In the genomic region with DNA sequence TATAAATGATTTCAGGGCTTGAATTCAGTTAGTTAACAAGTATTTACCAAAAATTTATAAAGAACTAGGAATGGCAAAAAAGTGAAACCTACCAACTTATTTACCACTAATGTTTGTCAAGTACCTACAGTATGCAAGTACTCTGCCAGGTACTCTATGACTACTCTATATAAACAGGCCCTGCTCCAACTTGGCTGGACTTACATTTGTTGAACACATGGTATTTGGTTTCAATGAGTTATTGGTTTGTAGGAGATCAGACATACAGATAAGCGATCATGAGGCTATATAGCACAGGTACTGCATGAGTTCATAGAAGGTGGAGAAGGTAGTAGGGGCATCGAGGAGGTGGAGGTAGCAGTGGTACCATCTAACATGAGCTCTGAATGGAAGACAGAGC, we compare ENCODE assay signal across 21 cellular contexts.
A peak's percentile ranks its signal among the peaks of the same experiment; 100 is the strongest.
DNase-seq lines count a peak whose midpoint lies in the region; ATAC-seq and TF ChIP-seq lines count a peak whose summit lies in the region.
"Had no signal": no experiment of that assay in that cellular context is flagged by ENCODE, and none has a peak within 500 bp of the region (broad histone marks: within the 10 kb centered on the region; RNA-seq: fewer than 3 reads in every experiment).

No MANE protein-coding gene starts in this region.

- POLR2A ChIA-PET in PC-3 (lab: Charles Lee; ENCODE audit: unreplicated experiment) = no interaction called here
- POLR2A ChIA-PET in naive thymus-derived CD8-positive, alpha-beta T cell (lab: Charles Lee) = no interaction called here

- TF ChIP-seq CTCF in C4-2B (conservative IDR thresholded peaks at IDR 0.05) = no peak
- no peak for TF ChIP-seq CTCF in PC-3 (conservative IDR thresholded peaks at IDR 0.05; ENCODE audit: low read depth, low read length)

- H3K9me3 Mint-ChIP-seq in naive thymus-derived CD8-positive, alpha-beta T cell = peaks cover 0 to 3% (median 0%) of the 10 kb centered on the region in 9 donors
- H3K9me3 Mint-ChIP-seq: CD8-positive, alpha-beta memory T cell had no signal

- H3K27ac ChIP-seq in C4-2B (peak overlapping the region; percentile 60; the same call in 1 of the 2 replicates), PC-3 (ENCODE audit: low read length) (no peak overlapping the region)
- H3K27ac ChIP-seq: A549; BLaER1 treated with 17β-estradiol and CSF1 and Interleukin-3, amounts not matched to agents 10 nM and 100 nM had no signal

- H3K4me1 Mint-ChIP-seq in naive thymus-derived CD8-positive, alpha-beta T cell = no peaks in the 10 kb centered on the region
- H3K4me1 Mint-ChIP-seq in T-helper 17 cell = no peaks in the 10 kb centered on the region
- H3K4me1 Mint-ChIP-seq: B cell; CD14-positive monocyte; CD4-positive, alpha-beta memory T cell; CD4-positive, CD25-positive, alpha-beta regulatory T cell; CD8-positive, alpha-beta memory T cell had no signal

- no TSS peak for BruUV-seq in PC-3 (replicated peaks; lab: Mats Ljungman, UMichigan)

- no peaks in the 10 kb centered on the region for H3K9me3 ChIP-seq in PC-3 (ENCODE audit: low read length)
- no peaks in the 10 kb centered on the region for H3K9me3 ChIP-seq in T-helper 17 cell (ENCODE audit: control insufficient read depth, low read length, poor library complexity, severe bottlenecking)
- H3K9me3 ChIP-seq: A549 had no signal

- no peak overlapping the region for H3K4me3 ChIP-seq in PC-3 (ENCODE audit: low read length)
- H3K4me3 ChIP-seq: A549; BLaER1 treated with 17β-estradiol and CSF1 and Interleukin-3, amounts not matched to agents 10 nM and 100 nM had no signal

- no peaks in the 10 kb centered on the region for H3K27me3 ChIP-seq in PC-3 (ENCODE audit: low read length)
- H3K27me3 ChIP-seq: BLaER1 treated with 17β-estradiol and CSF1 and Interleukin-3, amounts not matched to agents 10 nM and 100 nM had no signal

- DNase-seq in PC-3 (peak; percentile 39), T-helper 17 cell (no peak), NCI-H1930 (lab: John Stamatoyannopoulos, UW) (no peak)
- DNase-seq in naive thymus-derived CD8-positive, alpha-beta T cell = no peak
- DNase-seq: AML-193; CD4-positive, alpha-beta memory T cell; CD4-positive, CD25-positive, alpha-beta regulatory T cell; CD8-positive, alpha-beta memory T cell; COR-L47; DMS 273 treated with DMSO at 0.1 percent for 48 hours; DMS153; DMS53; DMS79; DND-41; EL; GF-D8 had no signal

- no peaks in the 10 kb centered on the region for H3K4me1 ChIP-seq in PC-3 (ENCODE audit: insufficient read depth, low read length)
- H3K4me1 ChIP-seq: A549; BLaER1 treated with 17β-estradiol and CSF1 and Interleukin-3, amounts not matched to agents 10 nM and 100 nM had no signal

- no peak overlapping the region for H3K4me3 Mint-ChIP-seq in naive thymus-derived CD8-positive, alpha-beta T cell
- no peak overlapping the region for H3K4me3 Mint-ChIP-seq in T-helper 17 cell
- H3K4me3 Mint-ChIP-seq: B cell; CD14-positive monocyte; CD4-positive, alpha-beta memory T cell; CD4-positive, CD25-positive, alpha-beta regulatory T cell; CD8-positive, alpha-beta memory T cell had no signal

- no peaks in the 10 kb centered on the region for H3F3A ChIP-seq in PC-3 (ENCODE audit: low read length, unreplicated experiment)

- no peak overlapping the region for H3K27ac Mint-ChIP-seq in naive thymus-derived CD8-positive, alpha-beta T cell
- H3K27ac Mint-ChIP-seq in T-helper 17 cell = no peak overlapping the region
- H3K27ac Mint-ChIP-seq: B cell; CD14-positive monocyte; CD4-positive, alpha-beta memory T cell; CD4-positive, CD25-positive, alpha-beta regulatory T cell; CD8-positive, alpha-beta memory T cell had no signal

- no peak overlapping the region for H3K9ac ChIP-seq in PC-3 (ENCODE audit: low read length)
- H3K9ac ChIP-seq: BLaER1 treated with 17β-estradiol and CSF1 and Interleukin-3, amounts not matched to agents 10 nM and 100 nM had no signal

- H2AFZ ChIP-seq in PC-3 (ENCODE audit: low read length) = no peak overlapping the region

- H4K20me1 ChIP-seq in PC-3 (ENCODE audit: low read length) = no peaks in the 10 kb centered on the region
- H4K20me1 ChIP-seq: BLaER1 treated with 17β-estradiol and CSF1 and Interleukin-3, amounts not matched to agents 10 nM and 100 nM had no signal

- H3K27me3 Mint-ChIP-seq in naive thymus-derived CD8-positive, alpha-beta T cell = peaks cover 0 to 12% (median 3%) of the 10 kb centered on the region in 5 donors
- H3K27me3 Mint-ChIP-seq in T-helper 17 cell = no peaks in the 10 kb centered on the region
- H3K27me3 Mint-ChIP-seq: B cell; CD4-positive, CD25-positive, alpha-beta regulatory T cell had no signal

- no peaks in the 10 kb centered on the region for H3K79me2 ChIP-seq in PC-3 (ENCODE audit: low read length)

- CTCF ChIA-PET in PC-3 (lab: Charles Lee) = no interaction called here

- H3K4me2 ChIP-seq in PC-3 (ENCODE audit: low read length) = no peak overlapping the region
- H3K4me2 ChIP-seq: A549; BLaER1 treated with 17β-estradiol and CSF1 and Interleukin-3, amounts not matched to agents 10 nM and 100 nM had no signal

- no peaks in the 10 kb centered on the region for H3K9me2 ChIP-seq in PC-3 (replicated peaks; ENCODE audit: low read length)

- no peaks in the 10 kb centered on the region for H3K36me3 ChIP-seq in PC-3 (ENCODE audit: low read depth, low read length)
- H3K36me3 ChIP-seq: BLaER1 treated with 17β-estradiol and CSF1 and Interleukin-3, amounts not matched to agents 10 nM and 100 nM had no signal

- intact Hi-C loops in PC-3 (cut with micrococcal nuclease) = no loop called here

- ATAC-seq in PC-3 = no peak; the same call in 1 of the 2 replicates
- ATAC-seq in naive thymus-derived CD8-positive, alpha-beta T cell = no peak
- no peak for ATAC-seq in T-helper 17 cell
- ATAC-seq: A549 had no signal

- no peaks in the 10 kb centered on the region for H3K36me3 Mint-ChIP-seq in naive thymus-derived CD8-positive, alpha-beta T cell
- H3K36me3 Mint-ChIP-seq in T-helper 17 cell (ENCODE audit: low read depth) = no peaks in the 10 kb centered on the region
- H3K36me3 Mint-ChIP-seq: CD14-positive monocyte; CD4-positive, alpha-beta memory T cell; CD4-positive, CD25-positive, alpha-beta regulatory T cell; CD8-positive, alpha-beta memory T cell had no signal
